In genomic region chr9:133587051-133587450, GRCh38 we compare ENCODE assay signal across 28 cellular contexts. TPM values are rescaled to one million over a fixed set of nuclear protein-coding genes. Genes with fewer than 3 reads are reported as not detected.
"Had no signal": no experiment of that assay in that cellular context is flagged by ENCODE, and none has a peak within 500 bp of the region (broad histone marks: within the 10 kb centered on the region; RNA-seq: fewer than 3 reads in every experiment).

No MANE protein-coding gene starts in this region.

- DNase-seq: activated CD4-positive, alpha-beta T cell treated with anti-CD3 and anti-CD28 coated beads for 4 hours; activated CD8-positive, alpha-beta memory T cell treated with anti-CD3 and anti-CD28 coated beads, Interleukin-2, amount 50 U/mL, for 4 hours; activated CD8-positive, alpha-beta T cell treated with anti-CD3 and anti-CD28 coated beads for 36 hours; activated gamma-delta T cell treated with Interleukin-2 at 50 U/mL for 16 hours; activated naive CD4-positive, alpha-beta T cell treated with anti-CD3 and anti-CD28 coated beads, Interleukin-2, amount 10 ng/mL, durations not matched to agents 7 days and 5 days; activated naive CD8-positive, alpha-beta T cell treated with anti-CD3 and anti-CD28 coated beads for 36 hours; activated T-cell treated with anti-CD3 and anti-CD28 coated beads, Interleukin-2, amount 50 U/mL, for 72 hours; anterior cingulate cortex; central memory CD4-positive, alpha-beta T cell; Kasumi-1; KBM-7; NCI-H1048; NCI-H146; NCI-H187 treated with DMSO at 0.1 percent for 48 hours; NCI-H345; NCI-H510A; NCI-H526 treated with DMSO at 0.1 percent for 48 hours; NCI-H82; OCI-M1; RPMI8226; SHP77 had no signal

- H3K4me3 ChIP-seq: breast epithelium had no signal

- H3K27ac ChIP-seq: breast epithelium had no signal

- H3K4me1 ChIP-seq: breast epithelium had no signal

- H3K36me3 ChIP-seq: breast epithelium had no signal

- ATAC-seq: activated CD4-positive, CD25-positive, alpha-beta regulatory T cell treated with anti-CD3 and anti-CD28 coated beads, Interleukin-2, amount 50 U/mL, for 24 hours; activated CD8-positive, alpha-beta T cell treated with anti-CD3 and anti-CD28 coated beads for 36 hours; activated T-cell treated with anti-CD3 and anti-CD28 coated beads, Interleukin-2, amount 50 U/mL, for 72 hours; Panc1 had no signal

- H3K9me3 ChIP-seq: breast epithelium had no signal

RNA-seq across cellular contexts. Expression of gene FAM163B, which starts 22.1 kb away (rescaled TPM):
- total RNA-seq: activated CD8-positive, alpha-beta T cell treated with anti-CD3 and anti-CD28 coated beads for 36 hours; activated naive CD8-positive, alpha-beta T cell treated with anti-CD3 and anti-CD28 coated beads for 36 hours; activated T-cell treated with anti-CD3 and anti-CD28 coated beads, Interleukin-2, amount 50 U/mL, for 72 hours; activated T-helper 2 cell treated with anti-CD3 and anti-CD28 coated beads, Interferon-gamma antibody, Interleukin-2, Interleukin-4, amounts not matched to agents 10 μg/mL and 5 μg/mL and 100 μg/mL, durations not matched to agents 14 hours and 24 hours and 36 hours; breast epithelium; M059J; SK-MEL-5 had no signal
- polyA plus RNA-seq: adipose tissue had no signal

RNA-seq across cellular contexts. Expression of gene DBH, which starts 49.1 kb away (rescaled TPM):
- total RNA-seq: activated CD8-positive, alpha-beta T cell treated with anti-CD3 and anti-CD28 coated beads for 36 hours; activated naive CD8-positive, alpha-beta T cell treated with anti-CD3 and anti-CD28 coated beads for 36 hours; activated T-cell treated with anti-CD3 and anti-CD28 coated beads, Interleukin-2, amount 50 U/mL, for 72 hours; activated T-helper 2 cell treated with anti-CD3 and anti-CD28 coated beads, Interferon-gamma antibody, Interleukin-2, Interleukin-4, amounts not matched to agents 10 μg/mL and 5 μg/mL and 100 μg/mL, durations not matched to agents 14 hours and 24 hours and 36 hours; breast epithelium; M059J; SK-MEL-5 had no signal

RNA-seq across cellular contexts. Expression of gene ADAMTSL2, which starts 52.5 kb away (rescaled TPM):
- total RNA-seq: activated T-helper 2 cell treated with anti-CD3 and anti-CD28 coated beads, Interferon-gamma antibody, Interleukin-2, Interleukin-4, amounts not matched to agents 10 μg/mL and 5 μg/mL and 100 μg/mL, durations not matched to agents 14 hours and 24 hours and 36 hours had no signal
